1 cellular context compared by ENCODE assay signal in genomic region chr19:40719414-40719894, GRCh38.
TF ChIP-seq lines count a peak whose summit lies in the region.

No MANE protein-coding gene starts in this region.

TF ChIP-seq in GM12878, 131 proteins besides CTCF, POLR2A, EP300 and RAD21:
- TF ChIP-seq CHD4 (IDR thresholded peaks at IDR 0.05), result no peak
- 0 out of 2 replicates have a peak, but pooled peaks have one; percentile 38 for TF ChIP-seq MTA2 (IDR thresholded peaks at IDR 0.05; ENCODE audit: low read depth)
- no peak for TF ChIP-seq ZNF24 (IDR thresholded peaks at IDR 0.05)
- no peak; the same call in 1 of the 2 replicates for TF ChIP-seq ZBTB40 (IDR thresholded peaks at IDR 0.05; ENCODE audit: borderline replicate concordance)
- no peak for TF ChIP-seq CBFB (IDR thresholded peaks at IDR 0.05; ENCODE audit: low read depth)
- TF ChIP-seq ATF3 (IDR thresholded peaks at IDR 0.05; ENCODE audit: borderline replicate concordance, extremely low read depth, low read depth, low read length), result no peak
- 0 out of 2 replicates have a peak, but pooled peaks have one; percentile 32 for TF ChIP-seq GATAD2B (conservative IDR thresholded peaks at IDR 0.05; ENCODE audit: low read depth)
- no peak for TF ChIP-seq STAT1 (conservative IDR thresholded peaks at IDR 0.05)
- peak; percentile 63 for TF ChIP-seq ZNF384 (IDR thresholded peaks at IDR 0.05; ENCODE audit: borderline replicate concordance, low read depth, low read length)
- no peak for TF ChIP-seq NR2C2 (IDR thresholded peaks at IDR 0.05; ENCODE audit: borderline replicate concordance, control insufficient read depth, insufficient read length, low read depth)
- TF ChIP-seq EGR1 (IDR thresholded peaks at IDR 0.05; ENCODE audit: borderline replicate concordance in 1 of 2, low read depth in 2 of 2, low read length in 2 of 2), result no peak
- no peak for TF ChIP-seq ESRRA (IDR thresholded peaks at IDR 0.05; ENCODE audit: low read length)
- no peak for TF ChIP-seq PAX5 (IDR thresholded peaks at IDR 0.05; ENCODE audit: borderline replicate concordance, low read depth, low read length)
- no peak for TF ChIP-seq ZNF217 (IDR thresholded peaks at IDR 0.05)
- no peak for TF ChIP-seq CREB1 (IDR thresholded peaks at IDR 0.05; ENCODE audit: low read depth)
- TF ChIP-seq ZSCAN29 (IDR thresholded peaks at IDR 0.05), result no peak
- no peak for TF ChIP-seq SPI1 (IDR thresholded peaks at IDR 0.05; ENCODE audit: borderline replicate concordance, insufficient read depth, low read depth, low read length)
- TF ChIP-seq SP1 (IDR thresholded peaks at IDR 0.05; ENCODE audit: low read depth, low read length), result no peak
- no peak for TF ChIP-seq RB1 (IDR thresholded peaks at IDR 0.05; ENCODE audit: borderline replicate concordance)
- no peak for TF ChIP-seq MLLT1 (IDR thresholded peaks at IDR 0.05)
- TF ChIP-seq BACH1 (IDR thresholded peaks at IDR 0.05; ENCODE audit: borderline replicate concordance), result no peak
- TF ChIP-seq CHD2 (IDR thresholded peaks at IDR 0.05; ENCODE audit: borderline replicate concordance, low read depth, low read length), result no peak
- no peak for TF ChIP-seq USF2 (IDR thresholded peaks at IDR 0.05; ENCODE audit: borderline replicate concordance, low read depth, low read length)
- TF ChIP-seq POLR2AphosphoS5 (IDR thresholded peaks at IDR 0.05; ENCODE audit: low read length), result no peak
- TF ChIP-seq SIN3A (IDR thresholded peaks at IDR 0.05; ENCODE audit: low read depth, low read length), result no peak
- TF ChIP-seq RCOR1 (conservative IDR thresholded peaks at IDR 0.05; ENCODE audit: low read depth, low read length), result no peak
- peak; percentile 29; the same call in 1 of the 2 replicates for TF ChIP-seq HDGF (IDR thresholded peaks at IDR 0.05)
- no peak for TF ChIP-seq SRF (IDR thresholded peaks at IDR 0.05; ENCODE audit: low read depth in 2 of 2, low read length in 2 of 2)
- TF ChIP-seq EZH2 (IDR thresholded peaks at IDR 0.05; ENCODE audit: borderline replicate concordance, control insufficient read depth, low read depth, low read length), result no peak
- TF ChIP-seq SREBF2 (IDR thresholded peaks at IDR 0.05; ENCODE audit: low read length), result no peak
- no peak for TF ChIP-seq RAD51 (IDR thresholded peaks at IDR 0.05)
- TF ChIP-seq STAT3 (IDR thresholded peaks at IDR 0.05; ENCODE audit: low read depth, low read length), result no peak
- no peak for TF ChIP-seq MYB (IDR thresholded peaks at IDR 0.05; ENCODE audit: borderline replicate concordance, low read depth, low read length)
- no peak for TF ChIP-seq ZBED1 (IDR thresholded peaks at IDR 0.05; ENCODE audit: borderline replicate concordance)
- TF ChIP-seq IRF5 (IDR thresholded peaks at IDR 0.05; ENCODE audit: borderline replicate concordance), result no peak
- TF ChIP-seq KAT2A (conservative IDR thresholded peaks at IDR 0.05; ENCODE audit: control insufficient read depth, low read depth, low read length), result no peak
- TF ChIP-seq NBN (IDR thresholded peaks at IDR 0.05), result no peak
- TF ChIP-seq IKZF2 (IDR thresholded peaks at IDR 0.05), result 0 out of 4 replicates have a peak, but pooled peaks of 1 of the 2 experiments have one; percentile 2
- TF ChIP-seq MAX (IDR thresholded peaks at IDR 0.05; ENCODE audit: low read depth, low read length), result no peak
- TF ChIP-seq USF1 (IDR thresholded peaks at IDR 0.05; ENCODE audit: borderline replicate concordance, extremely low read length, insufficient read depth, low read depth, low read length), result no peak
- TF ChIP-seq FOXK2 (IDR thresholded peaks at IDR 0.05), result no peak
- TF ChIP-seq PML (IDR thresholded peaks at IDR 0.05; ENCODE audit: low read length), result no peak
- TF ChIP-seq JUNB (IDR thresholded peaks at IDR 0.05), result no peak
